In genomic region chr11:1692708-1693326, GRCh38 we compare ENCODE assay signal across 1 cellular context.
TF ChIP-seq lines count a peak whose summit lies in the region.

No MANE protein-coding gene starts in this region.

TF ChIP-seq in A549, 52 proteins besides CTCF, POLR2A, EP300 and RAD21 (continued from another document):
- TF ChIP-seq BCL3 (IDR thresholded peaks at IDR 0.05), result no peak
- TF ChIP-seq SREBF2 (IDR thresholded peaks at IDR 0.05), result no peak
- TF ChIP-seq FOSL2 (IDR thresholded peaks at IDR 0.05), result no peak
- no peak for TF ChIP-seq FOSL2 (CRISPR knock-in tag; IDR thresholded peaks at IDR 0.05)
- TF ChIP-seq CBX2 (IDR thresholded peaks at IDR 0.05; ENCODE audit: borderline replicate concordance, low read depth), result no peak
